In the genomic region with DNA sequence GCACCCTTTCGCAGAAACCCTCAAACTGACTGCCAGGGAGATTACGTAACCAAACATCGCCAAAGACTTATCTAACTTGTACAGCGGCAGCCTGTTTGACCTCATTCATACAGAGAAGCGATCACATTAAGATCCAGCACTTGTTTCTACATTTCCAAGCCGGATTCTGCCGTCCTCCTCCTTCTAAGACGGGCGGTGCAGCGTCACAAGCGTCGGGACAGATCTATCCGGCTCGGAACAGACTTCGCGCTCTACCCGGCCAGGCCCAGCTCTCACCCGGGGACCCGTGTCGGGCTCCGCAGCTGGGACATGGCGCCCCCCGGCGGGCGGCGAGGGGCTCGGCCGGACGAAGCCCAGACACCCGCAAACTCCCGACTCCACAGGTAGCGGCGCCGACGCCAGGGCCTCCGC, we compare ENCODE assay signal across 8 cellular contexts. TPM values are rescaled to one million over a fixed set of nuclear protein-coding genes. Genes with fewer than 3 reads are reported as not detected.
DNase-seq lines count a peak whose midpoint lies in the region; ATAC-seq and TF ChIP-seq lines count a peak whose summit lies in the region.

No MANE protein-coding gene starts in this region.

- H3K4me3 ChIP-seq in BE2C (ENCODE audit: low read depth, low read length) (peak overlapping the region; percentile 94), duodenal mucosa (ENCODE audit: low read depth in 1 of 2, low read length in 2 of 2) (peak overlapping the region; percentile 96 to 98), lower lobe of right lung (peak overlapping the region; percentile 68)

- H3K27ac ChIP-seq in duodenal mucosa (ENCODE audit: low read depth, low read length) = peak overlapping the region; percentile 96
- H3K27ac ChIP-seq in lower lobe of right lung = peak overlapping the region; percentile 98

- intact Hi-C loops in lower lobe of right lung (cut with DNase I) = no loop called here

- no peaks in the 10 kb centered on the region for H3K27me3 Mint-ChIP-seq in activated CD4-positive, alpha-beta memory T cell treated with anti-CD3 and anti-CD28 coated beads, Interleukin-2, amount 10 ng/mL, durations not matched to agents 7 days and 5 days

- H3K4me1 Mint-ChIP-seq in activated CD4-positive, alpha-beta memory T cell treated with anti-CD3 and anti-CD28 coated beads, Interleukin-2, amount 10 ng/mL, durations not matched to agents 7 days and 5 days = peaks cover 42% of the 10 kb centered on the region

- no peaks in the 10 kb centered on the region for H3K9me3 ChIP-seq in BE2C
- H3K9me3 ChIP-seq in duodenal mucosa (ENCODE audit: control insufficient read depth in 1 of 2, low read length in 2 of 2) = no peaks in the 10 kb centered on the region
- H3K9me3 ChIP-seq in lower lobe of right lung = no peaks in the 10 kb centered on the region

- DNase-seq in BE2C (peak; percentile 91), GM19238 (ENCODE audit: insufficient read length, low spot score) (peak; percentile 85), NCI-H526 treated with DMSO at 0.1 percent for 48 hours (lab: John Stamatoyannopoulos, UW) (peak; percentile 73), lower lobe of right lung (peak; percentile 91)
- peak; percentile 89 for DNase-seq in activated CD4-positive, alpha-beta memory T cell treated with anti-CD3 and anti-CD28 coated beads, Interleukin-2, amount 10 ng/mL, durations not matched to agents 7 days and 5 days
- peak; percentile 78 to 80 for DNase-seq in stimulated activated CD4-positive, alpha-beta T cell treated with anti-CD3 and anti-CD28 coated beads, Interleukin-4, amount 100 ng/mL, for 48 hours (ENCODE audit: low read depth in 2 of 2)

- peak overlapping the region; percentile 94 to 99 for H3K9ac ChIP-seq in duodenal mucosa (ENCODE audit: low read depth in 1 of 2, low read length in 2 of 2)

- H3K9me3 Mint-ChIP-seq in activated CD4-positive, alpha-beta memory T cell treated with anti-CD3 and anti-CD28 coated beads, Interleukin-2, amount 10 ng/mL, durations not matched to agents 7 days and 5 days = no peaks in the 10 kb centered on the region

- no peaks in the 10 kb centered on the region for H3K4me1 ChIP-seq in BE2C
- peaks cover 13 to 17% of the 10 kb centered on the region in 2 donors for H3K4me1 ChIP-seq in duodenal mucosa (ENCODE audit: control insufficient read depth in 1 of 2, insufficient read depth in 2 of 2, low read length in 2 of 2)
- peaks cover 34% of the 10 kb centered on the region for H3K4me1 ChIP-seq in lower lobe of right lung

- CTCF ChIA-PET in activated CD4-positive, alpha-beta memory T cell treated with anti-CD3 and anti-CD28 coated beads, Interleukin-2, amount 10 ng/mL, durations not matched to agents 7 days and 5 days (lab: Charles Lee) = interaction anchor here (0.6 to 15.8 kb wide), 16 partner anchors 10 to 370 kb away, joined by 3 to 160 read pairs (median 6); partner anchors contain the start of genes OGDH, PURB and TBRG4

- H3K27me3 ChIP-seq in BE2C = no peaks in the 10 kb centered on the region
- no peaks in the 10 kb centered on the region for H3K27me3 ChIP-seq in duodenal mucosa (ENCODE audit: control insufficient read depth in 1 of 2, insufficient read depth in 2 of 2, low read length in 2 of 2)
- H3K27me3 ChIP-seq in lower lobe of right lung (ENCODE audit: low read depth) = no peaks in the 10 kb centered on the region

- peak overlapping the region; percentile 99 for H3K27ac Mint-ChIP-seq in activated CD4-positive, alpha-beta memory T cell treated with anti-CD3 and anti-CD28 coated beads, Interleukin-2, amount 10 ng/mL, durations not matched to agents 7 days and 5 days

- peak; percentile 75 for TF ChIP-seq CTCF in BE2C (IDR thresholded peaks at IDR 0.05; ENCODE audit: low read depth, low read length)
- peak; percentile 85 for TF ChIP-seq CTCF in lower lobe of right lung (IDR thresholded peaks at IDR 0.05)

- ATAC-seq in HG03378 (IDR thresholded peaks at IDR 0.05; ENCODE audit: unreplicated experiment) (peak; percentile 56), lower lobe of right lung (peak; percentile 82 to 90)

- H3K36me3 Mint-ChIP-seq in activated CD4-positive, alpha-beta memory T cell treated with anti-CD3 and anti-CD28 coated beads, Interleukin-2, amount 10 ng/mL, durations not matched to agents 7 days and 5 days (ENCODE audit: low read depth) = peaks cover 23% of the 10 kb centered on the region

- peak overlapping the region; percentile 96 for H3K4me3 Mint-ChIP-seq in activated CD4-positive, alpha-beta memory T cell treated with anti-CD3 and anti-CD28 coated beads, Interleukin-2, amount 10 ng/mL, durations not matched to agents 7 days and 5 days

- H3K36me3 ChIP-seq in BE2C = peaks cover 3% of the 10 kb centered on the region
- peaks cover under 1 to 3% of the 10 kb centered on the region in 2 donors for H3K36me3 ChIP-seq in duodenal mucosa (ENCODE audit: control insufficient read depth in 1 of 2, insufficient read depth in 2 of 2, low read length in 2 of 2)
- no peaks in the 10 kb centered on the region for H3K36me3 ChIP-seq in lower lobe of right lung

- POLR2A ChIA-PET in activated CD4-positive, alpha-beta memory T cell treated with anti-CD3 and anti-CD28 coated beads, Interleukin-2, amount 10 ng/mL, durations not matched to agents 7 days and 5 days (lab: Charles Lee) = interaction anchor here (0.7 to 7.0 kb wide), 63 partner anchors 8 to 766 kb away, joined by 3 to 144 read pairs (median 6); partner anchors contain the start of genes CCM2, DDX56, MYO1G and NUDCD3

RNA-seq across cellular contexts. Expression of gene H2AZ2, which starts 0.4 kb away (rescaled TPM):
- 155 TPM for polyA plus RNA-seq in BE2C (2012; ENCODE audit: insufficient read depth, insufficient read length, low read depth)
- total RNA-seq in activated CD4-positive, alpha-beta memory T cell treated with anti-CD3 and anti-CD28 coated beads, Interleukin-2, amount 10 ng/mL, durations not matched to agents 7 days and 5 days = 100 to 1,000 TPM; 322 to 330 TPM
- 139 TPM for total RNA-seq in lower lobe of right lung

RNA-seq across cellular contexts. Expression of gene PURB, which starts 37.8 kb away (rescaled TPM):
- 16.2 TPM for polyA plus RNA-seq in BE2C (2012; ENCODE audit: insufficient read depth, insufficient read length, low read depth)
- 10 to 100 TPM; 27.7 to 29.3 TPM for total RNA-seq in activated CD4-positive, alpha-beta memory T cell treated with anti-CD3 and anti-CD28 coated beads, Interleukin-2, amount 10 ng/mL, durations not matched to agents 7 days and 5 days
- total RNA-seq in lower lobe of right lung = 23.9 TPM

RNA-seq across cellular contexts. Expression of gene PPIA, which starts 51.0 kb away (rescaled TPM):
- polyA plus RNA-seq in BE2C (2012; ENCODE audit: insufficient read depth, insufficient read length, low read depth) = 1,732 TPM
- total RNA-seq in activated CD4-positive, alpha-beta memory T cell treated with anti-CD3 and anti-CD28 coated beads, Interleukin-2, amount 10 ng/mL, durations not matched to agents 7 days and 5 days = 1,000 to 10,000 TPM; 2,032 to 2,102 TPM
- total RNA-seq in lower lobe of right lung = 964 TPM

Comparison
In these comparisons a context has a peak if more than half of its experiments do, and no peak if none do; other contexts are left out.
1. Peak in every context shown above with its lines: DNase-seq, ATAC-seq, H3K4me3 ChIP-seq and H3K27ac ChIP-seq.